In genomic region chr11:34132261-34132965, GRCh38 we compare ENCODE assay signal across 21 cellular contexts.
"Had no signal": no experiment of that assay in that cellular context is flagged by ENCODE, and none has a peak within 500 bp of the region (broad histone marks: within the 10 kb centered on the region; RNA-seq: fewer than 3 reads in every experiment).

No MANE protein-coding gene starts in this region.

- DNase-seq: activated B cell treated with CpG ODN at 0.5 μM for 24 hours; activated CD4-positive, alpha-beta T cell treated with anti-CD3 and anti-CD28 coated beads for 1 hour; activated CD4-positive, alpha-beta T cell treated with anti-CD3 and anti-CD28 coated beads, Interleukin-2, amount 10 ng/mL, durations not matched to agents 24 days and 14 days; activated CD4-positive, alpha-beta T cell treated with anti-CD3 and anti-CD28 coated beads, Interleukin-2, amount 50 U/mL, for 48 hours; activated naive CD8-positive, alpha-beta T cell treated with anti-CD3 and anti-CD28 coated beads, Interleukin-2, amount 50 U/mL, for 24 hours; activated T-cell treated with anti-CD3 and anti-CD28 coated beads for 4 hours; amniotic stem cell; body of pancreas; Karpas-422; MM.1S; NCI-H1105; NCI-H1436; NCI-H1694 treated with DMSO at 0.1 percent for 48 hours; NCI-H2029 treated with DMSO at 0.1 percent for 48 hours; NCI-H510A treated with DMSO at 0.1 percent for 48 hours; PC-3; SIG-M5; T-helper 2 cell; T1000 had no signal

- H3K4me3 ChIP-seq: ascending aorta, body of pancreas had no signal

- H3K9me3 ChIP-seq: ascending aorta, body of pancreas had no signal

- H3K27ac ChIP-seq: ascending aorta, body of pancreas had no signal

- H3K27me3 ChIP-seq: ascending aorta, body of pancreas had no signal

- ATAC-seq: activated naive CD4-positive, alpha-beta T cell treated with anti-CD3 and anti-CD28 coated beads, Interleukin-2, amount 50 U/mL, for 72 hours; activated naive CD8-positive, alpha-beta T cell treated with anti-CD3 and anti-CD28 coated beads, Interleukin-2, amount 50 U/mL, for 24 hours; body of pancreas; PC-3 had no signal

- H3K4me3 Mint-ChIP-seq: activated B cell treated with CpG ODN at 0.5 μM for 24 hours; activated CD4-positive, alpha-beta T cell treated with anti-CD3 and anti-CD28 coated beads, Interleukin-2, amount 10 ng/mL, durations not matched to agents 24 days and 14 days; activated naive CD8-positive, alpha-beta T cell treated with anti-CD3 and anti-CD28 coated beads, Interleukin-2, amount 50 U/mL, for 24 hours had no signal

- H3K4me1 Mint-ChIP-seq: activated CD4-positive, alpha-beta T cell treated with anti-CD3 and anti-CD28 coated beads, Interleukin-2, amount 10 ng/mL, durations not matched to agents 24 days and 14 days; activated naive CD8-positive, alpha-beta T cell treated with anti-CD3 and anti-CD28 coated beads, Interleukin-2, amount 50 U/mL, for 24 hours had no signal

- H3K27ac Mint-ChIP-seq: activated B cell treated with CpG ODN at 0.5 μM for 24 hours; activated CD4-positive, alpha-beta T cell treated with anti-CD3 and anti-CD28 coated beads, Interleukin-2, amount 10 ng/mL, durations not matched to agents 24 days and 14 days; activated naive CD8-positive, alpha-beta T cell treated with anti-CD3 and anti-CD28 coated beads, Interleukin-2, amount 50 U/mL, for 24 hours had no signal

- H3K4me1 ChIP-seq: ascending aorta, body of pancreas had no signal

- H3K27me3 Mint-ChIP-seq: activated B cell treated with CpG ODN at 0.5 μM for 24 hours; activated CD4-positive, alpha-beta T cell treated with anti-CD3 and anti-CD28 coated beads, Interleukin-2, amount 10 ng/mL, durations not matched to agents 24 days and 14 days; activated naive CD8-positive, alpha-beta T cell treated with anti-CD3 and anti-CD28 coated beads, Interleukin-2, amount 50 U/mL, for 24 hours had no signal

- H3K9me3 Mint-ChIP-seq: activated B cell treated with CpG ODN at 0.5 μM for 24 hours; activated CD4-positive, alpha-beta T cell treated with anti-CD3 and anti-CD28 coated beads, Interleukin-2, amount 10 ng/mL, durations not matched to agents 24 days and 14 days; activated naive CD4-positive, alpha-beta T cell treated with anti-CD3 and anti-CD28 coated beads, Interleukin-2, amount 50 U/mL, for 72 hours; activated naive CD8-positive, alpha-beta T cell treated with anti-CD3 and anti-CD28 coated beads, Interleukin-2, amount 50 U/mL, for 24 hours had no signal
